ENCODE assay signal across 8 cellular contexts in genomic region chr1:7809742-7810141, GRCh38. TPM values are rescaled to one million over a fixed set of nuclear protein-coding genes. Genes with fewer than 3 reads are reported as not detected.
"Had no signal": no experiment of that assay in that cellular context is flagged by ENCODE, and none has a peak within 500 bp of the region (broad histone marks: within the 10 kb centered on the region; RNA-seq: fewer than 3 reads in every experiment).

No MANE protein-coding gene starts in this region.

- DNase-seq: H7, KG1 had no signal

- H2AFZ ChIP-seq: GM23248 had no signal

- H3K9ac ChIP-seq: GM23248 had no signal

- H3K27ac ChIP-seq: GM23248 had no signal

- H3K4me3 ChIP-seq: GM23248, HAP-1, K562 had no signal

RNA-seq across cellular contexts. Expression of gene UTS2, which starts 43.1 kb away (rescaled TPM):
- total RNA-seq: GM23248, H4, HT-29, IMR-90, K562 had no signal
- polyA plus RNA-seq: GM23248, IMR-90 had no signal
